ENCODE assay signal across 8 cellular contexts in the genomic region with DNA sequence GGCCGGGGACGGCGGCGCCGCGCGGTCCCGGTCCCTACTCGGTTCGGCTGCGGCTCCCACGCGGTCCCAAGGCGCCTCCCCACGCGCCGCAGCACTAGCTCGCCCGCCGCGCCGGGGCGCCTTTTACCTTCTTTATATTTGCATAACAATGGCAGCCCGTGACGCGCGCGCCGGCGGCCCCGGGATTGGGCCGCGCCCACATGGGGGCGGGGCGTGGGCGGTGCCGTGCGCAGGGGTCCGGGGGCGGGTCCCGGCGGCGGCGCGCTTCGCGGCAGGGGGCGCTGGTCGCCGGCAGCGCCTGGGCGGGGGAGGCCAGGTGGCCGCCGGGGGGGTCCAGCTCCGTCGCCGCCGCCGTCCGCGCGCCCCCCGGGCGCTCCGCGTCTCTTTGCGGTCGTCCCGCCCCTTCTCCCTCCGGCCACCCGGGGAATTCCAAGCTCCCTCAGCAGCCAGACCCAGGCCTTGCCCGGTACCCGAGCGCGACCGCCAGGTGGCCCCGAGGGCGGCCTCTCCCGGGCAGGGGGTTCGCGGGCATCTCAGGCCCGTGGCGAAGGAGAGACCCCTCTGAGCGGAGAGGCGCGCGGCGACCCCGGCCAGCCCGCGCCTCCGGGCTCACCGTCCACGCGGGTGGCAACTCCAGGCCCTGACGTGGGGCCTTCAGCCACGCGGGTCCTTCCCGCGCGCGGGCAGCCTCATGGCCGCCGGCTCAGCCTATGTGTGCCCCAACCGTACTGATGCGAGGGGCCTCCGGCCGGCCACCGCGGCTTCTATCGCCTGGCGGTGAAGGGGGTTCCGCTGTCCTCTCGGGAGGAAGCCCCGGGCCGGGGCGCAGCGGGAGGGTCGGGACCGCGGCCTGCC. TPM values are rescaled to one million over a fixed set of nuclear protein-coding genes. Genes with fewer than 3 reads are reported as not detected.
DNase-seq lines count a peak whose midpoint lies in the region; ATAC-seq and TF ChIP-seq lines count a peak whose summit lies in the region.

A gene with protein sequence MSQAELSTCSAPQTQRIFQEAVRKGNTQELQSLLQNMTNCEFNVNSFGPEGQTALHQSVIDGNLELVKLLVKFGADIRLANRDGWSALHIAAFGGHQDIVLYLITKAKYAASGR (minus strand): TSS at position 96 of the 855 bp plus-strand sequence. CDS start 343 bp downstream, outside the sequence.

- H3K4me3 ChIP-seq in AG10803 (ENCODE audit: low read length) (peak within 1 kb of the TSS; percentile 41), lung (peak within 1 kb of the TSS; percentile 71)

- 4% methylated on average over 74 to 121 of the region's 121 CpGs for WGBS in lung, 2 donors

- H3K27ac ChIP-seq in lung (ENCODE audit: low read depth in 1 of 2, low read length in 1 of 2) = peak within 1 kb of the TSS; percentile 79 to 85

- TF ChIP-seq CTCF in AG10803 (conservative IDR thresholded peaks at IDR 0.05; ENCODE audit: low read length) (peak; percentile 28; the same call in 1 of the 2 replicates), lung (IDR thresholded peaks at IDR 0.05; ENCODE audit: control extremely low read depth, extremely low read depth) (peak; percentile 2)

- ATAC-seq in GM19025 (IDR thresholded peaks at IDR 0.05; ENCODE audit: low read depth, unreplicated experiment) (peak; percentile 72), HG03196 (IDR thresholded peaks at IDR 0.05; ENCODE audit: unreplicated experiment) (peak; percentile 63), lung (ENCODE audit: insufficient read depth, low FRiP score) (peak; percentile 66)

- peaks cover 0 to 43% of the 10 kb centered on the region in 2 donors for H3K4me1 ChIP-seq in lung (ENCODE audit: control insufficient read depth in 2 of 2, insufficient read depth in 2 of 2, low read length in 2 of 2)

- no peaks in the 10 kb centered on the region for H3K36me3 ChIP-seq in lung (ENCODE audit: control insufficient read depth in 2 of 2, insufficient read depth in 2 of 2, low read length in 2 of 2)

- no peaks in the 10 kb centered on the region for H3K27me3 ChIP-seq in lung (ENCODE audit: control insufficient read depth, insufficient read depth)

- H3K9me3 ChIP-seq in lung (ENCODE audit: control insufficient read depth in 2 of 2, insufficient read depth in 1 of 2, low read length in 1 of 2) = no peaks in the 10 kb centered on the region

- DNase-seq in AG10803 (ENCODE audit: low read depth) (peak; percentile 55), NCI-H526 treated with DMSO at 0.1 percent for 48 hours (lab: John Stamatoyannopoulos, UW) (peak; percentile 37), ecto neural progenitor cell (ENCODE audit: low spot score) (peak; percentile 94), lung (ENCODE audit: low spot score) (peak; percentile 83)
- peak; percentile 89 to 93 for DNase-seq in activated CD4-positive, alpha-beta T cell treated with anti-CD3 and anti-CD28 coated beads, Interleukin-2, amount 50 U/mL, for 4 hours
- DNase-seq in stimulated activated CD4-positive, alpha-beta T cell treated with anti-CD3 and anti-CD28 coated beads, TNF-alpha, amount 100 ng/mL, for 24 hours (ENCODE audit: low read depth in 3 of 3) = peak; percentile 79 to 89 (median 83)

RNA-seq across cellular contexts. Expression of the gene that starts here (rescaled TPM):
- 10 to 100 TPM in 1 of 2 donors, 1 to 10 TPM in 1; 5.2 to 10.8 TPM for total RNA-seq in lung
- polyA plus RNA-seq in lung = 1 to 10 TPM; 2.1 to 6.4 TPM

Comparison
In these comparisons a context has a peak if more than half of its experiments do, and no peak if none do; other contexts are left out.
1. Peak in every context shown above with its lines: DNase-seq, ATAC-seq, H3K4me3 ChIP-seq and H3K27ac ChIP-seq.
2. DNase-seq: peak in every context shown above with its lines; median percentile 94 in ecto neural progenitor cell; 91 in activated CD4-positive, alpha-beta T cell treated with anti-CD3 and anti-CD28 coated beads, Interleukin-2, amount 50 U/mL, for 4 hours; 83 in lung; 83 in stimulated activated CD4-positive, alpha-beta T cell treated with anti-CD3 and anti-CD28 coated beads, TNF-alpha, amount 100 ng/mL, for 24 hours; 55 in AG10803; 37 in NCI-H526 treated with DMSO at 0.1 percent for 48 hours.